Comparison of ENCODE assay signal across 9 cellular contexts in the genomic region with DNA sequence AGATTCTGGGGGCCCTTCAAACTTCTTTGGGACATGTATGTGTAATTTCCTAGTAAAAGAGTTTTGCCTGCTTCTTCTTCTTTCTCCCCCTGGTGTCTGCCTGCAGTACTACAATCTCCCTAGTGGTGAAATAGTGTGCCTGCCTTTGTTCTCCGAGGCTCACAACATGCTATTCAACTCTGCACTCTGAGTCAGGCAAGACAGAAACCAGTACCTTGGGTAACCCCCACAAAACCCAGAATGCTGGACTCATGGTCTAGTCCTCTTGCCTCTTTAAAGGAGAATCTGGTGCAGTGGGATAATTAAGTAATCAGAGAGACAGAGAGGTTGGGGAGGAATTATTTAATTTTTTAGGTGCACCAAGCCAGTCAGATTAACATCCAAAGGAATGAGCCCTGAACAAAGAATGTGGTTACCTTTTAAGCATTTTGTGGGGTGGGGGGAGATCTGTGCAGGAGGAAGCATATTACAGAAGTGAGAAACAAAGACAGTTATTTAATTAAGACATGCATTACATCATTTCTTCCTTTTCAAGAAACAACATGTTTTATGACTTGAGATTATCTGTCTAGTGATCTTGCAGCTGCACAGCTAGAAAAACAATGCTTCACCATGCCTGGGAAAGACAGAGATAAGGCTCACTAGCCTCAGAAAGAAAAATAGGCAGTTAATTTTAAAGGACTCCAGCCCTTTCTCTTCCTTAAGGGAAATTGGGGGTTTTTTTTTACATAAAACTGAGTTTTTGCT. TPM values are rescaled to one million over a fixed set of nuclear protein-coding genes. Genes with fewer than 3 reads are reported as not detected.
A peak's percentile ranks its signal among the peaks of the same experiment; 100 is the strongest.
DNase-seq lines count a peak whose midpoint lies in the region; ATAC-seq and TF ChIP-seq lines count a peak whose summit lies in the region.
"Had no signal": no experiment of that assay in that cellular context is flagged by ENCODE, and none has a peak within 500 bp of the region (broad histone marks: within the 10 kb centered on the region; RNA-seq: fewer than 3 reads in every experiment).

No MANE protein-coding gene starts in this region.

- no peaks in the 10 kb centered on the region; the same call in 1 of the 2 replicates for H3K9me3 Mint-ChIP-seq in HFFc6
- peaks cover 20% of the 10 kb centered on the region for H3K9me3 Mint-ChIP-seq in WTC11

- H3K9me3 ChIP-seq in lower lobe of right lung = no peaks in the 10 kb centered on the region

- no peaks in the 10 kb centered on the region for H3K4me1 Mint-ChIP-seq in HFFc6 (ENCODE audit: low read depth)
- H3K4me1 Mint-ChIP-seq in WTC11 = peaks cover 13% of the 10 kb centered on the region

- H3K27ac Mint-ChIP-seq in HFFc6 (no peak overlapping the region), WTC11 (no peak overlapping the region)

- ATAC-seq in WTC11 (peak; percentile 97), lower lobe of right lung (peak; percentile 70 to 84)

- no peaks in the 10 kb centered on the region for H3K4me1 ChIP-seq in lower lobe of right lung

- H3K27me3 ChIP-seq in lower lobe of right lung (ENCODE audit: low read depth) = no peaks in the 10 kb centered on the region

- H3K4me3 Mint-ChIP-seq in HFFc6 = no peak overlapping the region
- H3K4me3 Mint-ChIP-seq in WTC11 = no peak overlapping the region

- no peaks in the 10 kb centered on the region for H3K36me3 ChIP-seq in lower lobe of right lung

- no peak overlapping the region for H3K4me3 ChIP-seq in lower lobe of right lung
- H3K4me3 ChIP-seq: skin epidermis had no signal

- POLR2A ChIA-PET in WTC11 (lab: Charles Lee) = no interaction called here

- intact Hi-C loops in lower lobe of right lung (cut with DNase I) = no loop called here

- no peaks in the 10 kb centered on the region for H3K36me3 Mint-ChIP-seq in HFFc6 (ENCODE audit: low read depth)
- H3K36me3 Mint-ChIP-seq in WTC11 = peaks cover 10% of the 10 kb centered on the region

- DNase-seq in NCI-H146 (lab: John Stamatoyannopoulos, UW) = peak; percentile 21
- no peak for DNase-seq in NCI-H146 treated with DMSO at 0.1 percent for 48 hours (lab: John Stamatoyannopoulos, UW; ENCODE audit: unreplicated experiment)
- DNase-seq in HFFc6 = peak; percentile 44
- peak; percentile 12 for DNase-seq in NCI-H1092 (lab: John Stamatoyannopoulos, UW)
- peak; percentile 77 for DNase-seq in WTC11 (ENCODE audit: low spot score)
- peak; percentile 41 for DNase-seq in cerebellar cortex (ENCODE audit: low spot score)
- no peak for DNase-seq in lower lobe of right lung
- DNase-seq in stimulated activated CD8-positive, alpha-beta memory T cell treated with anti-CD3 and anti-CD28 coated beads, Interleukin-4, amount 100 ng/mL, for 24 hours (ENCODE audit: low read depth) = peak; percentile 48

- peak; percentile 77 for TF ChIP-seq CTCF in HFFc6 (IDR thresholded peaks at IDR 0.05)
- TF ChIP-seq CTCF in WTC11 (IDR thresholded peaks at IDR 0.05) = peak; percentile 73
- TF ChIP-seq CTCF in lower lobe of right lung (IDR thresholded peaks at IDR 0.05) = peak; percentile 67

- peak overlapping the region; percentile 2 for H3K27ac ChIP-seq in lower lobe of right lung

- H3K27me3 Mint-ChIP-seq in HFFc6 (ENCODE audit: insufficient read depth) (no peaks in the 10 kb centered on the region; the same call in 1 of the 2 replicates), WTC11 (ENCODE audit: low read depth) (no peaks in the 10 kb centered on the region)

- CTCF ChIA-PET in WTC11 (lab: Charles Lee) = interaction anchor here (0.7 to 1.7 kb wide), 3 partner anchors 10 to 363 kb away, joined by 3 to 6 read pairs (median 4); no protein-coding TSS in a partner anchor

TF ChIP-seq in WTC11, 78 proteins besides CTCF, POLR2A, EP300 and RAD21:
- TF ChIP-seq PRDM15 (CRISPR knock-in tag; IDR thresholded peaks at IDR 0.05) (no peak), SMAD4 (CRISPR knock-in tag; IDR thresholded peaks at IDR 0.05) (no peak), GTF2I (CRISPR knock-in tag; conservative IDR thresholded peaks at IDR 0.05) (no peak)

RNA-seq across cellular contexts. Expression of gene MS4A6A, which starts 11.0 kb away (rescaled TPM):
- total RNA-seq in HFFc6 (2021; fragmentation: NEBNext Ultra II Directional; extraction: Animal tissue kit (Norgen Biotek cat#: 25700)) = not detected
- total RNA-seq in WTC11 (2021) = 0.16 to 0.39 TPM in 2 of 3 replicates, not detected in the other
- total RNA-seq in lower lobe of right lung = 176 TPM

RNA-seq across cellular contexts. Expression of gene MS4A4E, which starts 49.1 kb away (rescaled TPM):
- total RNA-seq in HFFc6 (2021; fragmentation: NEBNext Ultra II Directional; extraction: Animal tissue kit (Norgen Biotek cat#: 25700)) = not detected
- 0.18 TPM in 1 of 3 replicates, not detected in the others for total RNA-seq in WTC11 (2021)
- total RNA-seq in lower lobe of right lung = 2.7 TPM

Comparison
In these comparisons a context has a peak if more than half of its experiments do, and no peak if none do; other contexts are left out.
1. DNase-seq: peak in NCI-H146 (single experiment), HFFc6 (single experiment), NCI-H1092 (single experiment), WTC11 (single experiment), cerebellar cortex (single experiment) and stimulated activated CD8-positive, alpha-beta memory T cell treated with anti-CD3 and anti-CD28 coated beads, Interleukin-4, amount 100 ng/mL, for 24 hours (single experiment); none in NCI-H146 treated with DMSO at 0.1 percent for 48 hours (single experiment) and lower lobe of right lung (single experiment).
2. RNA of gene MS4A6A, which starts 11.0 kb away (total RNA-seq): 176 TPM in lower lobe of right lung (single experiment); 0.16 to 0.39 TPM in WTC11 and not detected in HFFc6; every median in the first group is over 100 times any median in the second.
3. Peak in every context shown above with its lines, with median percentiles within 50 percentile points of each other: CTCF ChIP-seq.